Comparison of ENCODE assay signal across 18 cellular contexts in genomic region chr4:24413311-24413784, GRCh38.
"Had no signal": no experiment of that assay in that cellular context is flagged by ENCODE, and none has a peak within 500 bp of the region (broad histone marks: within the 10 kb centered on the region; RNA-seq: fewer than 3 reads in every experiment).

No MANE protein-coding gene starts in this region.

- H3K9me3 ChIP-seq: esophagus squamous epithelium, thyroid gland, uterus had no signal

- H3K27me3 ChIP-seq: heart right ventricle, thyroid gland, uterus had no signal

- H3K4me1 ChIP-seq: esophagus squamous epithelium, heart right ventricle, thyroid gland, uterus had no signal

- H3K4me3 Mint-ChIP-seq: nephron progenitor cell had no signal

- H3K27ac Mint-ChIP-seq: nephron progenitor cell had no signal

- DNase-seq: activated CD4-positive, alpha-beta T cell treated with anti-CD3 and anti-CD28 coated beads for 1 hour; activated CD8-positive, alpha-beta memory T cell treated with anti-CD3 and anti-CD28 coated beads for 24 hours; activated CD8-positive, alpha-beta memory T cell treated with anti-CD3 and anti-CD28 coated beads, Interleukin-2, amount 50 U/mL, for 48 hours; activated effector memory CD4-positive, alpha-beta T cell treated with anti-CD3 and anti-CD28 coated beads, Interleukin-2, amount 50 U/mL, for 16 hours; activated naive CD4-positive, alpha-beta T cell treated with anti-CD3 and anti-CD28 coated beads, Interleukin-2, amount 50 U/mL, for 16 hours; activated T-cell treated with anti-CD3 and anti-CD28 coated beads, Interleukin-2, amount 50 U/mL, for 48 hours; aorta; effector CD8-positive, alpha-beta T cell; esophagus squamous epithelium; heart right ventricle; nephron progenitor cell; retina; stimulated activated CD8-positive, alpha-beta memory T cell treated with anti-CD3 and anti-CD28 coated beads, Interleukin-4, amount 100 ng/mL, for 48 hours; stimulated activated naive CD4-positive, alpha-beta T cell treated with Interleukin-2 at 50 U/mL for 16 hours; thyroid gland; uterus had no signal

- H3K27ac ChIP-seq: coronary artery, esophagus squamous epithelium, heart right ventricle, thyroid gland, uterus had no signal

- H3K4me3 ChIP-seq: coronary artery, esophagus squamous epithelium, heart right ventricle, thyroid gland, uterus had no signal

- ATAC-seq: heart right ventricle, left lobe of liver had no signal

- H3K9me3 Mint-ChIP-seq: nephron progenitor cell had no signal

- H3K36me3 ChIP-seq: esophagus squamous epithelium, heart right ventricle, thyroid gland, uterus had no signal
